Comparison of ENCODE assay signal across 36 cellular contexts in genomic region chr6:84360039-84360438, GRCh38.
"Had no signal": no experiment of that assay in that cellular context is flagged by ENCODE, and none has a peak within 500 bp of the region (broad histone marks: within the 10 kb centered on the region; RNA-seq: fewer than 3 reads in every experiment).

No MANE protein-coding gene starts in this region.

- H3K4me1 ChIP-seq: ascending aorta had no signal

- H3K27me3 ChIP-seq: ascending aorta had no signal

- H3K27me3 Mint-ChIP-seq: activated B cell treated with CpG ODN at 0.5 μM for 24 hours; activated CD4-positive, alpha-beta memory T cell treated with anti-CD3 and anti-CD28 coated beads for 36 hours; activated CD4-positive, alpha-beta T cell treated with anti-CD3 and anti-CD28 coated beads, Interleukin-2, amount 10 ng/mL, durations not matched to agents 24 days and 14 days; activated CD8-positive, alpha-beta T cell treated with anti-CD3 and anti-CD28 coated beads for 36 hours; activated naive CD4-positive, alpha-beta T cell treated with anti-CD3 and anti-CD28 coated beads, Interleukin-2, amount 10 ng/mL, durations not matched to agents 7 days and 5 days; activated naive CD8-positive, alpha-beta T cell; activated naive CD8-positive, alpha-beta T cell treated with anti-CD3 and anti-CD28 coated beads, Interleukin-2, amount 10 ng/mL, durations not matched to agents 7 days and 5 days; activated naive CD8-positive, alpha-beta T cell treated with anti-CD3 and anti-CD28 coated beads, Interleukin-2, amount 50 U/mL, for 24 hours; activated T-cell treated with anti-CD3 and anti-CD28 coated beads, Interleukin-2, amount 50 U/mL, for 24 hours; central memory CD8-positive, alpha-beta T cell had no signal

- DNase-seq: activated B cell treated with CpG ODN at 0.5 μM for 24 hours; activated CD4-positive, alpha-beta memory T cell treated with anti-CD3 and anti-CD28 coated beads for 36 hours; activated CD4-positive, alpha-beta T cell treated with anti-CD3 and anti-CD28 coated beads for 4 hours; activated CD4-positive, alpha-beta T cell treated with anti-CD3 and anti-CD28 coated beads, Interleukin-2, amount 10 ng/mL, durations not matched to agents 24 days and 14 days; activated CD4-positive, alpha-beta T cell treated with anti-CD3 and anti-CD28 coated beads, Interleukin-2, amount 50 U/mL, for 1 hour; activated CD4-positive, alpha-beta T cell treated with anti-CD3 and anti-CD28 coated beads, Interleukin-2, amount 50 U/mL, for 4 hours; activated CD4-positive, CD25-positive, alpha-beta regulatory T cell treated with anti-CD3 and anti-CD28 coated beads, Interleukin-2, amount 50 U/mL, for 72 hours; activated CD8-positive, alpha-beta memory T cell treated with anti-CD3 and anti-CD28 coated beads, Interleukin-2, amount 50 U/mL, for 4 hours; activated CD8-positive, alpha-beta T cell treated with anti-CD3 and anti-CD28 coated beads for 36 hours; activated effector memory CD4-positive, alpha-beta T cell treated with Interleukin-2 at 50 U/mL for 16 hours; activated gamma-delta T cell; activated naive CD4-positive, alpha-beta T cell treated with anti-CD3 and anti-CD28 coated beads, Interleukin-2, amount 10 ng/mL, durations not matched to agents 7 days and 5 days; activated naive CD4-positive, alpha-beta T cell treated with Interleukin-2 at 50 U/mL for 16 hours; activated naive CD8-positive, alpha-beta T cell treated with anti-CD3 and anti-CD28 coated beads, Interleukin-2, amount 10 ng/mL, durations not matched to agents 7 days and 5 days; activated naive CD8-positive, alpha-beta T cell treated with anti-CD3 and anti-CD28 coated beads, Interleukin-2, amount 50 U/mL, for 24 hours; activated T-cell treated with anti-CD3 and anti-CD28 coated beads for 4 hours; activated T-cell treated with anti-CD3 and anti-CD28 coated beads, Interleukin-2, amount 50 U/mL, for 24 hours; activated T-cell treated with anti-CD3 and anti-CD28 coated beads, Interleukin-2, amount 50 U/mL, for 48 hours; amygdala; anterior cingulate cortex; caudate nucleus; cerebellar nuclear complex; T-helper 2 cell; T-helper 9 cell had no signal

- H3K4me1 Mint-ChIP-seq: activated B cell treated with CpG ODN at 0.5 μM for 24 hours; activated CD4-positive, alpha-beta T cell treated with anti-CD3 and anti-CD28 coated beads, Interleukin-2, amount 10 ng/mL, durations not matched to agents 24 days and 14 days; activated naive CD4-positive, alpha-beta T cell treated with anti-CD3 and anti-CD28 coated beads, Interleukin-2, amount 10 ng/mL, durations not matched to agents 7 days and 5 days; activated naive CD4-positive, alpha-beta T cell treated with anti-CD3 and anti-CD28 coated beads, Interleukin-2, amount 50 U/mL, for 24 hours; activated naive CD8-positive, alpha-beta T cell treated with anti-CD3 and anti-CD28 coated beads, Interleukin-2, amount 10 ng/mL, durations not matched to agents 7 days and 5 days; activated naive CD8-positive, alpha-beta T cell treated with anti-CD3 and anti-CD28 coated beads, Interleukin-2, amount 50 U/mL, for 24 hours; brain; central memory CD8-positive, alpha-beta T cell had no signal

- H3K9me3 ChIP-seq: ascending aorta had no signal

- H3K4me3 Mint-ChIP-seq: activated B cell treated with CpG ODN at 0.5 μM for 24 hours; activated CD4-positive, alpha-beta memory T cell treated with anti-CD3 and anti-CD28 coated beads for 36 hours; activated CD4-positive, alpha-beta T cell treated with anti-CD3 and anti-CD28 coated beads, Interleukin-2, amount 10 ng/mL, durations not matched to agents 24 days and 14 days; activated CD8-positive, alpha-beta T cell treated with anti-CD3 and anti-CD28 coated beads for 36 hours; activated naive CD4-positive, alpha-beta T cell treated with anti-CD3 and anti-CD28 coated beads, Interleukin-2, amount 10 ng/mL, durations not matched to agents 7 days and 5 days; activated naive CD4-positive, alpha-beta T cell treated with anti-CD3 and anti-CD28 coated beads, Interleukin-2, amount 50 U/mL, for 24 hours; activated naive CD8-positive, alpha-beta T cell; activated naive CD8-positive, alpha-beta T cell treated with anti-CD3 and anti-CD28 coated beads, Interleukin-2, amount 10 ng/mL, durations not matched to agents 7 days and 5 days; activated naive CD8-positive, alpha-beta T cell treated with anti-CD3 and anti-CD28 coated beads, Interleukin-2, amount 50 U/mL, for 24 hours; activated T-cell treated with anti-CD3 and anti-CD28 coated beads, Interleukin-2, amount 50 U/mL, for 24 hours; brain; central memory CD8-positive, alpha-beta T cell; T-helper 1 cell treated with Interleukin-12 subunit alpha and Interleukin-12 subunit beta and Interleukin-4 antibody, amounts not matched to agents 30 μg/mL and 1 μg/mL, for 36 hours; T-helper 2 cell treated with Interferon-gamma antibody and Interleukin-4, amounts not matched to agents 5 μg/mL and 100 μg/mL, for 36 hours had no signal

- H3K9me3 Mint-ChIP-seq: activated naive CD4-positive, alpha-beta T cell treated with anti-CD3 and anti-CD28 coated beads, Interleukin-2, amount 10 ng/mL, durations not matched to agents 7 days and 5 days; activated naive CD4-positive, alpha-beta T cell treated with anti-CD3 and anti-CD28 coated beads, Interleukin-2, amount 50 U/mL, for 24 hours; activated naive CD8-positive, alpha-beta T cell treated with anti-CD3 and anti-CD28 coated beads, Interleukin-2, amount 10 ng/mL, durations not matched to agents 7 days and 5 days; activated naive CD8-positive, alpha-beta T cell treated with anti-CD3 and anti-CD28 coated beads, Interleukin-2, amount 50 U/mL, for 24 hours; activated T-cell treated with anti-CD3 and anti-CD28 coated beads, Interleukin-2, amount 50 U/mL, for 24 hours; activated T-helper 2 cell treated with anti-CD3 and anti-CD28 coated beads, Interferon-gamma antibody, Interleukin-2, Interleukin-4, amounts not matched to agents 10 μg/mL and 5 μg/mL and 100 μg/mL, durations not matched to agents 14 hours and 24 hours and 36 hours; T-helper 1 cell treated with Interleukin-12 subunit alpha and Interleukin-12 subunit beta and Interleukin-4 antibody, amounts not matched to agents 30 μg/mL and 1 μg/mL, for 36 hours; T-helper 2 cell treated with Interferon-gamma antibody and Interleukin-4, amounts not matched to agents 5 μg/mL and 100 μg/mL, for 36 hours had no signal

- H3K27ac Mint-ChIP-seq: activated B cell treated with CpG ODN at 0.5 μM for 24 hours; activated CD4-positive, alpha-beta memory T cell treated with anti-CD3 and anti-CD28 coated beads for 36 hours; activated CD4-positive, alpha-beta T cell treated with anti-CD3 and anti-CD28 coated beads, Interleukin-2, amount 10 ng/mL, durations not matched to agents 24 days and 14 days; activated CD8-positive, alpha-beta T cell treated with anti-CD3 and anti-CD28 coated beads for 36 hours; activated naive CD4-positive, alpha-beta T cell treated with anti-CD3 and anti-CD28 coated beads, Interleukin-2, amount 10 ng/mL, durations not matched to agents 7 days and 5 days; activated naive CD4-positive, alpha-beta T cell treated with anti-CD3 and anti-CD28 coated beads, Interleukin-2, amount 50 U/mL, for 24 hours; activated naive CD8-positive, alpha-beta T cell; activated naive CD8-positive, alpha-beta T cell treated with anti-CD3 and anti-CD28 coated beads, Interleukin-2, amount 10 ng/mL, durations not matched to agents 7 days and 5 days; activated naive CD8-positive, alpha-beta T cell treated with anti-CD3 and anti-CD28 coated beads, Interleukin-2, amount 50 U/mL, for 24 hours; activated T-cell treated with anti-CD3 and anti-CD28 coated beads, Interleukin-2, amount 50 U/mL, for 24 hours; activated T-helper 2 cell treated with anti-CD3 and anti-CD28 coated beads, Interferon-gamma antibody, Interleukin-2, Interleukin-4, amounts not matched to agents 10 μg/mL and 5 μg/mL and 100 μg/mL, durations not matched to agents 14 hours and 24 hours and 36 hours; brain; T-helper 1 cell treated with Interleukin-12 subunit alpha and Interleukin-12 subunit beta and Interleukin-4 antibody, amounts not matched to agents 30 μg/mL and 1 μg/mL, for 36 hours; T-helper 2 cell treated with Interferon-gamma antibody and Interleukin-4, amounts not matched to agents 5 μg/mL and 100 μg/mL, for 36 hours had no signal

- H3K36me3 Mint-ChIP-seq: activated CD4-positive, alpha-beta memory T cell treated with anti-CD3 and anti-CD28 coated beads for 36 hours; activated naive CD4-positive, alpha-beta T cell treated with anti-CD3 and anti-CD28 coated beads, Interleukin-2, amount 10 ng/mL, durations not matched to agents 7 days and 5 days; activated naive CD4-positive, alpha-beta T cell treated with anti-CD3 and anti-CD28 coated beads, Interleukin-2, amount 50 U/mL, for 24 hours; activated naive CD8-positive, alpha-beta T cell; activated naive CD8-positive, alpha-beta T cell treated with anti-CD3 and anti-CD28 coated beads, Interleukin-2, amount 10 ng/mL, durations not matched to agents 7 days and 5 days; brain had no signal

- ATAC-seq: activated CD8-positive, alpha-beta T cell treated with anti-CD3 and anti-CD28 coated beads for 36 hours; activated naive CD8-positive, alpha-beta T cell treated with anti-CD3 and anti-CD28 coated beads, Interleukin-2, amount 50 U/mL, for 24 hours had no signal

- H3K4me3 ChIP-seq: ascending aorta, cardiac muscle cell had no signal

- H3K27ac ChIP-seq: ascending aorta, cardiac muscle cell, VCaP had no signal

- H3K36me3 ChIP-seq: ascending aorta, cardiac muscle cell had no signal

- FAIRE-seq: bronchial epithelial cell, TTC549 had no signal
